14 cellular contexts compared by ENCODE assay signal in genomic region chr22:44288951-44289350, GRCh38. TPM values are rescaled to one million over a fixed set of nuclear protein-coding genes. Genes with fewer than 3 reads are reported as not detected.
"Had no signal": no experiment of that assay in that cellular context is flagged by ENCODE, and none has a peak within 500 bp of the region (broad histone marks: within the 10 kb centered on the region; RNA-seq: fewer than 3 reads in every experiment).

No MANE protein-coding gene starts in this region.

- H3K36me3 Mint-ChIP-seq: activated naive CD4-positive, alpha-beta T cell treated with anti-CD3 and anti-CD28 coated beads, Interleukin-2, amount 50 U/mL, for 24 hours had no signal

- H3K27me3 Mint-ChIP-seq: activated naive CD4-positive, alpha-beta T cell treated with anti-CD3 and anti-CD28 coated beads, Interleukin-2, amount 50 U/mL, for 24 hours had no signal

- H3K27ac Mint-ChIP-seq: activated B cell treated with CpG ODN at 0.5 μM for 24 hours; activated CD8-positive, alpha-beta T cell treated with anti-CD3 and anti-CD28 coated beads, Interleukin-2, amount 10 ng/mL, durations not matched to agents 7 days and 5 days; activated naive CD4-positive, alpha-beta T cell treated with anti-CD3 and anti-CD28 coated beads, Interleukin-2, amount 50 U/mL, for 24 hours; stimulated activated naive B cell treated with anti-CD40 and anti-IgM and Interleukin-4, amounts not matched to agents 10 μg/mL and 1 μg/mL and 100 μg/mL, for 72 hours; T-helper 17 cell had no signal

- H3K9me3 Mint-ChIP-seq: activated naive CD4-positive, alpha-beta T cell treated with anti-CD3 and anti-CD28 coated beads, Interleukin-2, amount 50 U/mL, for 24 hours had no signal

- H3K4me1 ChIP-seq: tibial artery had no signal

- H3K4me3 Mint-ChIP-seq: activated B cell treated with CpG ODN at 0.5 μM for 24 hours; activated CD8-positive, alpha-beta T cell treated with anti-CD3 and anti-CD28 coated beads, Interleukin-2, amount 10 ng/mL, durations not matched to agents 7 days and 5 days; activated naive CD4-positive, alpha-beta T cell treated with anti-CD3 and anti-CD28 coated beads, Interleukin-2, amount 50 U/mL, for 24 hours; stimulated activated naive B cell treated with anti-CD40 and anti-IgM and Interleukin-4, amounts not matched to agents 10 μg/mL and 1 μg/mL and 100 μg/mL, for 72 hours; T-helper 17 cell had no signal

- H3K27ac ChIP-seq: tibial artery had no signal

- H3K36me3 ChIP-seq: tibial artery had no signal

- H3K4me1 Mint-ChIP-seq: activated B cell treated with CpG ODN at 0.5 μM for 24 hours; activated naive CD4-positive, alpha-beta T cell treated with anti-CD3 and anti-CD28 coated beads, Interleukin-2, amount 50 U/mL, for 24 hours; stimulated activated naive B cell treated with anti-CD40 and anti-IgM and Interleukin-4, amounts not matched to agents 10 μg/mL and 1 μg/mL and 100 μg/mL, for 72 hours had no signal

- H3K4me3 ChIP-seq: tibial artery had no signal

- DNase-seq: activated B cell treated with CpG ODN at 0.5 μM for 24 hours; activated CD4-positive, alpha-beta T cell treated with anti-CD3 and anti-CD28 coated beads for 48 hours; activated CD8-positive, alpha-beta memory T cell treated with anti-CD3 and anti-CD28 coated beads, Interleukin-2, amount 50 U/mL, for 4 hours; activated CD8-positive, alpha-beta T cell treated with anti-CD3 and anti-CD28 coated beads, Interleukin-2, amount 10 ng/mL, durations not matched to agents 7 days and 5 days; activated effector memory CD4-positive, alpha-beta T cell treated with anti-CD3 and anti-CD28 coated beads, Interleukin-2, amount 50 U/mL, for 16 hours; activated T-cell treated with anti-CD3 and anti-CD28 coated beads, Interleukin-2, amount 50 U/mL, for 48 hours; caudate nucleus; hypothalamus; retina; stimulated activated CD4-positive, alpha-beta T cell treated with anti-CD3 and anti-CD28 coated beads, Interleukin-2, amount 100 ng/mL, for 48 hours; stimulated activated naive B cell treated with anti-CD40 and anti-IgM and Interleukin-4, amounts not matched to agents 10 μg/mL and 1 μg/mL and 100 μg/mL, for 72 hours; T-helper 17 cell; tibial artery had no signal

RNA-seq across cellular contexts. Expression of gene SHISAL1, which starts 23.8 kb away (rescaled TPM):
- total RNA-seq: activated B cell treated with CpG ODN at 0.5 μM for 24 hours; activated CD8-positive, alpha-beta T cell treated with anti-CD3 and anti-CD28 coated beads, Interleukin-2, amount 10 ng/mL, durations not matched to agents 7 days and 5 days; T-helper 17 cell had no signal
